In the genomic region with DNA sequence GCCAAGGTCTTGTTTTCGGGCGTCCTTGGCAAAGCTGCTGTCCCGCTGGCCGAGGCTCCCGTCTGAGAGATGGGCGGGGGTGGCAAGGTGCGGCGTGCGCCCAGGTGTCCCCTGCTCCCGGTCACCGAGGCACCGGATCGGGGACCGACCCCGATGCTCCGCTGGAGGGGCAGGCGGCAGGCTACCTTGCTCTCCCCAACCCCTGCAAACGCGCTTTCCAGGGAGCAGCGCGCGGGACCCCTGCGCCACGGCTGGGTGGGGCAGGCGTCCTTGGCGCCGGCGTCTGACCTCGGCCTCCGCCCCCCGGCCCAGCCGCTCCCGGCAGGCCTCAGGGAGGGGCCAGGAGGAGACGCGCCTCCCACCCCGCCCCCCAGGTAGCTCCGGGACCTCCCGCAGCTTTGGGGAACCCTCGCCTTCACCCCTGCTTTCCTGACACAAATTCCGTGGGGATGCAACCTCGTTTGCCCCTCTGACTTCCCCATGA, we compare ENCODE assay signal across 8 cellular contexts. TPM values are rescaled to one million over a fixed set of nuclear protein-coding genes. Genes with fewer than 3 reads are reported as not detected.
DNase-seq lines count a peak whose midpoint lies in the region; ATAC-seq and TF ChIP-seq lines count a peak whose summit lies in the region.

No MANE protein-coding gene starts in this region.

- ATAC-seq in heart left ventricle, result peak in 2 of 4 donors; percentile 9 to 51
- no peak for ATAC-seq in GM19328 (IDR thresholded peaks at IDR 0.05; ENCODE audit: unreplicated experiment)

- H3K9me3 Mint-ChIP-seq in activated CD4-positive, alpha-beta memory T cell treated with anti-CD3 and anti-CD28 coated beads, Interleukin-2, amount 10 ng/mL, durations not matched to agents 7 days and 5 days, result no peaks in the 10 kb centered on the region

- H3K36me3 Mint-ChIP-seq in activated CD4-positive, alpha-beta memory T cell treated with anti-CD3 and anti-CD28 coated beads, Interleukin-2, amount 10 ng/mL, durations not matched to agents 7 days and 5 days (ENCODE audit: low read depth), result no peaks in the 10 kb centered on the region

- POLR2A ChIA-PET in activated CD4-positive, alpha-beta memory T cell treated with anti-CD3 and anti-CD28 coated beads, Interleukin-2, amount 10 ng/mL, durations not matched to agents 7 days and 5 days (lab: Charles Lee), result interaction anchor here (1.7 to 1.9 kb wide), 2 partner anchors 11 to 17 kb away, joined by 4 to 16 read pairs; a partner anchor contains a TSS

- H3K4me1 Mint-ChIP-seq in activated CD4-positive, alpha-beta memory T cell treated with anti-CD3 and anti-CD28 coated beads, Interleukin-2, amount 10 ng/mL, durations not matched to agents 7 days and 5 days, result peaks cover 36% of the 10 kb centered on the region

- peak overlapping the region; percentile 53 to 90 (median 75) for H3K27ac ChIP-seq in heart left ventricle
- H3K27ac ChIP-seq in smooth muscle cell (ENCODE audit: low read depth), result no peak overlapping the region

- CTCF ChIA-PET in activated CD4-positive, alpha-beta memory T cell treated with anti-CD3 and anti-CD28 coated beads, Interleukin-2, amount 10 ng/mL, durations not matched to agents 7 days and 5 days (lab: Charles Lee), result interaction anchor here (1.1 to 1.9 kb wide), 3 partner anchors 37 to 42 kb away, joined by 4 read pairs; no protein-coding TSS in a partner anchor

- no peaks in the 10 kb centered on the region for H3K79me2 ChIP-seq in smooth muscle cell (ENCODE audit: low read depth)

- no peaks in the 10 kb centered on the region for H3F3A ChIP-seq in smooth muscle cell (ENCODE audit: low read depth)

- TF ChIP-seq POLR2A in heart left ventricle (IDR thresholded peaks at IDR 0.05), result no peak

- no peaks in the 10 kb centered on the region for H4K20me1 ChIP-seq in smooth muscle cell (ENCODE audit: low read depth)

- H3K4me3 ChIP-seq in heart left ventricle, result peak overlapping the region; percentile 44 to 69 (median 61)
- peak overlapping the region; percentile 61 for H3K4me3 ChIP-seq in smooth muscle cell

- intact Hi-C loops in heart left ventricle (cut with DNase I), result loop anchor here in 1 of 10 donors (2.0 kb wide), 1 partner anchor 17 kb away; a partner anchor contains a TSS

- H3K27me3 ChIP-seq in heart left ventricle, result peaks cover 5 to 47% (median 20%) of the 10 kb centered on the region in 9 donors
- peaks cover 33% of the 10 kb centered on the region for H3K27me3 ChIP-seq in smooth muscle cell (ENCODE audit: low read depth)

- H2AFZ ChIP-seq in smooth muscle cell (ENCODE audit: low read depth), result no peak overlapping the region

- H3K4me1 ChIP-seq in heart left ventricle (peaks cover 0 to 51% (median 22%) of the 10 kb centered on the region in 12 donors), smooth muscle cell (ENCODE audit: low read depth) (peaks cover 14% of the 10 kb centered on the region)

- no peak overlapping the region for H3K27ac Mint-ChIP-seq in activated CD4-positive, alpha-beta memory T cell treated with anti-CD3 and anti-CD28 coated beads, Interleukin-2, amount 10 ng/mL, durations not matched to agents 7 days and 5 days

- peak; percentile 73 for DNase-seq in activated effector memory CD4-positive, alpha-beta T cell treated with anti-CD3 and anti-CD28 coated beads, Interleukin-2, amount 50 U/mL, for 16 hours
- DNase-seq in activated effector memory CD4-positive, alpha-beta T cell treated with Interleukin-2 at 50 U/mL for 16 hours, result no peak
- no peak for DNase-seq in activated CD4-positive, alpha-beta memory T cell treated with anti-CD3 and anti-CD28 coated beads, Interleukin-2, amount 10 ng/mL, durations not matched to agents 7 days and 5 days
- peak in 1 of 5 donors; percentile 59 for DNase-seq in heart left ventricle
- DNase-seq in smooth muscle cell (lab: John Stamatoyannopoulos, UW; ENCODE audit: unreplicated experiment), result no peak
- DNase-seq in NOMO-1 treated with DMSO at 0.1 percent for 48 hours (lab: John Stamatoyannopoulos, UW; ENCODE audit: unreplicated experiment), result no peak
- no peak for DNase-seq in NCI-H2081 treated with DMSO at 0.1 percent for 48 hours (lab: John Stamatoyannopoulos, UW)

- H3K9ac ChIP-seq in smooth muscle cell (ENCODE audit: low read depth), result no peak overlapping the region

- H3K9me3 ChIP-seq in heart left ventricle (peaks cover 0 to 5% (median 0%) of the 10 kb centered on the region in 12 donors), smooth muscle cell (replicated peaks; ENCODE audit: low read depth) (no peaks in the 10 kb centered on the region)

- peak overlapping the region; percentile 96 for H3K4me2 ChIP-seq in smooth muscle cell

- peak overlapping the region; percentile 77 for H3K4me3 Mint-ChIP-seq in activated CD4-positive, alpha-beta memory T cell treated with anti-CD3 and anti-CD28 coated beads, Interleukin-2, amount 10 ng/mL, durations not matched to agents 7 days and 5 days

- peaks cover 45% of the 10 kb centered on the region for H3K27me3 Mint-ChIP-seq in activated CD4-positive, alpha-beta memory T cell treated with anti-CD3 and anti-CD28 coated beads, Interleukin-2, amount 10 ng/mL, durations not matched to agents 7 days and 5 days

- H3K36me3 ChIP-seq in heart left ventricle (no peaks in the 10 kb centered on the region), smooth muscle cell (ENCODE audit: low read depth) (no peaks in the 10 kb centered on the region)

- WGBS in heart left ventricle, 4 donors, result 1 to 3% (median 1%) methylated on average over 9 to 41 of the region's 41 CpGs
- WGBS in smooth muscle cell (ENCODE audit: low lambda C conversion rate), result 3% methylated on average over 22 of the region's 41 CpGs

- no peak for TF ChIP-seq CTCF in heart left ventricle (IDR thresholded peaks at IDR 0.05)
- no peak for TF ChIP-seq CTCF in smooth muscle cell (IDR thresholded peaks at IDR 0.05; ENCODE audit: borderline replicate concordance, insufficient read depth, poor library complexity, severe bottlenecking)

RNA-seq across cellular contexts. Expression of a gene that starts 0.6 kb away (rescaled TPM):
- 1 to 10 TPM; 4.3 to 4.4 TPM for total RNA-seq in activated CD4-positive, alpha-beta memory T cell treated with anti-CD3 and anti-CD28 coated beads, Interleukin-2, amount 10 ng/mL, durations not matched to agents 7 days and 5 days
- 1 to 10 TPM; 1.9 to 6.6 (median 2.1) TPM for total RNA-seq in heart left ventricle
- polyA plus RNA-seq in heart left ventricle, result 1 to 10 TPM; 2.9 to 4.6 TPM
- 0.36 and 1.3 TPM in 2 replicates for total RNA-seq in smooth muscle cell
- polyA plus RNA-seq in smooth muscle cell, result 0.39 and 1.6 TPM in 2 replicates

RNA-seq across cellular contexts. Expression of a gene that starts 16.9 kb away (rescaled TPM):
- 10 to 100 TPM; 17.0 to 19.3 TPM for total RNA-seq in activated CD4-positive, alpha-beta memory T cell treated with anti-CD3 and anti-CD28 coated beads, Interleukin-2, amount 10 ng/mL, durations not matched to agents 7 days and 5 days
- total RNA-seq in heart left ventricle (10 to 100 TPM; 26.4 to 42.2 (median 32.7) TPM), smooth muscle cell (8.9 and 20.8 TPM in 2 replicates)
- polyA plus RNA-seq in heart left ventricle (10 to 100 TPM; 29.9 to 40.4 TPM), smooth muscle cell (17.2 and 18.2 TPM in 2 replicates)

RNA-seq across cellular contexts. Expression of a gene that starts 39.8 kb away (rescaled TPM):
- 100 to 1,000 TPM; 101 to 106 TPM for total RNA-seq in activated CD4-positive, alpha-beta memory T cell treated with anti-CD3 and anti-CD28 coated beads, Interleukin-2, amount 10 ng/mL, durations not matched to agents 7 days and 5 days
- 100 to 1,000 TPM in 3 of 9 donors, 10 to 100 TPM in 6; 60.9 to 196 (median 75.2) TPM for total RNA-seq in heart left ventricle
- polyA plus RNA-seq in heart left ventricle, result 100 to 1,000 TPM in 1 of 2 donors, 10 to 100 TPM in 1; 92.0 to 320 TPM
- total RNA-seq in smooth muscle cell, result 162 and 324 TPM in 2 replicates
- polyA plus RNA-seq in smooth muscle cell, result 166 and 167 TPM in 2 replicates
